In the genomic region with DNA sequence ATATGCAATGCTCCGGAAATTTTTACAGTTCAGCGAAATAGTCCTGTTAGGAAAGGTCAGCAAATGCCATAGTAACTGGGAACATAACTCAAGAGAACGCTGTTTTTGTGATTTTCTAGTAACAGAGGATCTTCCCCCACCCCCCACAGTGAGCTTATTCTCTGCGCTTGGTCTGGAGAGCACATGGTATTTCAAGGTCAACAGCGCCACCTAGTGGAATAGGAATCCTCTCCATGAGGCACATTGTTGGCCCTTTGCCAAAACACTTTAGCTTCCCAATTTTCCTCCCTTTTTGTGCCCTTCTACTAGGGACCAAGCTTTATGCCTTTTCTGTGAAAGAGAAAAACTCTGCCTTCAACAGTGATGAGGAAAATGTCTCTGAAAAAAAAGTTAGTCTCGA, we compare ENCODE assay signal across 7 cellular contexts. TPM values are rescaled to one million over a fixed set of nuclear protein-coding genes. Genes with fewer than 3 reads are reported as not detected.
A peak's percentile ranks its signal among the peaks of the same experiment; 100 is the strongest.
DNase-seq lines count a peak whose midpoint lies in the region; ATAC-seq, FAIRE-seq and TF ChIP-seq lines count a peak whose summit lies in the region.

No MANE protein-coding gene starts in this region.

- no peaks in the 10 kb centered on the region for H3K36me3 ChIP-seq in K562 (ENCODE audit: control insufficient read depth, insufficient read depth, low read length)

- H2AFZ ChIP-seq in K562 (ENCODE audit: low read depth, low read length): no peak overlapping the region

- H4K20me1 ChIP-seq in K562 (replicated peaks; ENCODE audit: control insufficient read depth, insufficient read depth, low read length): no peaks in the 10 kb centered on the region

- H3K4me3 ChIP-seq in K562: no peak overlapping the region

- CTCF ChIA-PET in K562 (lab: Yijun Ruan, JAX; ENCODE audit: low intra/inter-chr PET ratio): interaction anchor here (1.0 kb wide), 1 partner anchor 1822 kb away, joined by 3 read pairs; no protein-coding TSS in a partner anchor

- H3K4me1 ChIP-seq in K562 (replicated peaks in 1 of 2; ENCODE audit: control insufficient read depth in 2 of 2, insufficient read depth in 2 of 2, low read length in 2 of 2): no peaks in the 10 kb centered on the region

- H3K27ac ChIP-seq in K562 (ENCODE audit: extremely low read depth, low read depth, low read length): no peak overlapping the region

- TF ChIP-seq EP300 in K562 (IDR thresholded peaks at IDR 0.05; ENCODE audit: low read length): no peak

- H3K27me3 ChIP-seq in K562 (ENCODE audit: control insufficient read depth in 2 of 2, insufficient read depth in 2 of 2, low read length in 2 of 2): no peaks in the 10 kb centered on the region

- no peak for TF ChIP-seq POLR2A in K562 (conservative IDR thresholded peaks at IDR 0.05)

- WGBS in K562 (ENCODE audit: insufficient coverage, low coverage, missing lambda C conversion rate): 6% methylated on average over 6 of the region's 6 CpGs

- POLR2A ChIA-PET in K562 (lab: Yijun Ruan, JAX): no interaction called here

- TF ChIP-seq RAD21 in K562 (CRISPR knock-in tag; conservative IDR thresholded peaks at IDR 0.05 in 1 of 2, IDR thresholded peaks at IDR 0.05 in 1 of 2): peak; percentile 26 to 80; a peak in 2 of 4 replicates

- no peaks in the 10 kb centered on the region for H3K9me1 ChIP-seq in K562 (ENCODE audit: control insufficient read depth, insufficient read depth, low read length)

- H3K79me2 ChIP-seq in K562 (ENCODE audit: control insufficient read depth, insufficient read depth, low read length): no peaks in the 10 kb centered on the region

- BruUV-seq in K562 (replicated peaks; lab: Mats Ljungman, UMichigan): no TSS peak

- FAIRE-seq in K562 (lab: Jason Lieb, UNC): peak; percentile 87

- intact Hi-C loops in K562 (cut with micrococcal nuclease): loop anchor here (2.0 to 10.0 kb wide), 2 partner anchors 1691 to 1823 kb away; partner anchors contain the start of gene OR4S1

- peak; percentile 56 to 71 (median 69) for TF ChIP-seq CTCF in K562 (IDR thresholded peaks at IDR 0.05 in 2 of 3, conservative IDR thresholded peaks at IDR 0.05 in 1 of 3; ENCODE audit: insufficient read depth in 2 of 3, low read depth in 1 of 3, low read length in 3 of 3)

- DNase-seq in EH (ENCODE audit: low read depth): peak; percentile 59
- DNase-seq in NCI-H748 treated with DMSO at 0.1 percent for 48 hours (lab: John Stamatoyannopoulos, UW): peak; percentile 58
- peak; percentile 19 to 84 (median 42) for DNase-seq in K562 (ENCODE audit: extremely low read depth in 1 of 4, low spot score in 3 of 4)
- peak; percentile 9 for DNase-seq in middle frontal gyrus (ENCODE audit: extremely low spot score, low spot score)
- DNase-seq in NCI-H187 (lab: John Stamatoyannopoulos, UW): no peak

- in situ Hi-C loops in K562 (cut with MboI): loop anchor here (25.0 kb wide), 1 partner anchor 633 kb away; no protein-coding TSS in a partner anchor

- ATAC-seq in HG03354 (IDR thresholded peaks at IDR 0.05; ENCODE audit: poor library complexity, severe bottlenecking, unreplicated experiment): peak; percentile 50
- peak; percentile 74 for ATAC-seq in K562
- ATAC-seq in GM21619 (IDR thresholded peaks at IDR 0.05; ENCODE audit: unreplicated experiment): no peak

- no peak overlapping the region for H3K9ac ChIP-seq in K562 (ENCODE audit: insufficient read depth in 1 of 2, low read depth in 2 of 2, low read length in 2 of 2)

- H3K4me2 ChIP-seq in K562 (ENCODE audit: insufficient read depth, low read length): no peak overlapping the region

- H3K9me3 ChIP-seq in K562 (replicated peaks; ENCODE audit: control insufficient read depth, insufficient read depth, low read depth, low read length): no peaks in the 10 kb centered on the region

TF ChIP-seq in K562, 482 proteins besides CTCF, POLR2A, EP300 and RAD21 (continues in another document):
- TF ChIP-seq SMAD1 (IDR thresholded peaks at IDR 0.05; ENCODE audit: low read depth, low read length, partially characterized antibody) (peak; percentile 96), TFAM (CRISPR knock-in tag; conservative IDR thresholded peaks at IDR 0.05) (no peak), POLR2AphosphoS2 (IDR thresholded peaks at IDR 0.05; ENCODE audit: low read length) (no peak), ASH1L (IDR thresholded peaks at IDR 0.05; ENCODE audit: borderline replicate concordance, low read depth, partially characterized antibody) (no peak), NCOA2 (IDR thresholded peaks at IDR 0.05; ENCODE audit: partially characterized antibody in 2 of 2) (peak in 1 of 2 experiments; percentile 12), SMC3 (conservative IDR thresholded peaks at IDR 0.05; ENCODE audit: insufficient read depth, low read depth, low read length) (peak; percentile 67), ZNF282 (CRISPR knock-in tag; IDR thresholded peaks at IDR 0.05) (no peak), SREBF2 (CRISPR knock-in tag; IDR thresholded peaks at IDR 0.05) (no peak), NFIX (CRISPR knock-in tag; IDR thresholded peaks at IDR 0.05; ENCODE audit: low read depth) (peak; percentile 97), KLF16 (IDR thresholded peaks at IDR 0.05) (peak; percentile 17; the same call in 1 of the 2 replicates), ETS2 (tag; IDR thresholded peaks at IDR 0.05; ENCODE audit: borderline replicate concordance, poor library complexity, severe bottlenecking) (no peak), NFIC (IDR thresholded peaks at IDR 0.05) (peak; percentile 100), MYC (IDR thresholded peaks at IDR 0.05; ENCODE audit: low read depth, low read length) (peak; percentile 61; the same call in 1 of the 2 replicates), MYC (CRISPR knock-in tag; IDR thresholded peaks at IDR 0.05; ENCODE audit: borderline replicate concordance, low read depth) (no peak)

RNA-seq across cellular contexts. Expression of gene OR4C12, which starts 13.2 kb away (rescaled TPM):
- total RNA-seq in K562 (2011; cell fraction: chromatin; rRNA removed; ENCODE audit: low replicate concordance): not detected in 2 replicates
- total RNA-seq in K562 (2011; cell fraction: nucleolus; rRNA removed): not detected in 2 replicates
- total RNA-seq in K562 (2011; cell fraction: nucleoplasm; rRNA removed): not detected in 2 replicates
- total RNA-seq in K562 (2014; rRNA removed) (not detected in 2 replicates), K562 (2014; rRNA removed; fragmentation: Illumina TruSeq; extraction: Trizol) (not detected in 2 replicates), K562 (2015; rRNA removed; fragmentation: Illumina TruSeq; extraction: Trizol) (not detected in 2 replicates), K562 (2021) (not detected in 2 replicates)
- polyA plus RNA-seq in K562 (2011; rRNA removed) (not detected in 2 replicates), K562 (2014; fragmentation: Illumina TruSeq; extraction: Trizol) (not detected in 2 replicates), K562 (2014; fragmentation: Nextera tagmentation; extraction: Ambion mirVana) (not detected), K562 (2014; rRNA removed) (not detected in 2 replicates)
- polyA plus RNA-seq in K562 (2011; cell fraction: cytosol; rRNA removed): not detected in 2 replicates
- polyA plus RNA-seq in K562 (2011; cell fraction: nucleus; rRNA removed): not detected in 2 replicates
- polyA plus RNA-seq in K562 (2012): not detected in 2 replicates
- not detected in 2 replicates for polyA minus RNA-seq in K562 (2011; rRNA and poly(A)+ RNA removed)
- not detected in 2 replicates for polyA minus RNA-seq in K562 (2011; cell fraction: cytosol; rRNA and poly(A)+ RNA removed)
- not detected in 2 replicates for polyA minus RNA-seq in K562 (2011; cell fraction: nucleus; rRNA and poly(A)+ RNA removed)

RNA-seq across cellular contexts. Expression of gene OR4C45, which starts 37.1 kb away (rescaled TPM):
- total RNA-seq in K562 (2011; cell fraction: chromatin; rRNA removed; ENCODE audit: low replicate concordance): not detected in 2 replicates
- total RNA-seq in K562 (2011; cell fraction: nucleolus; rRNA removed): not detected in 2 replicates
- not detected in 2 replicates for total RNA-seq in K562 (2011; cell fraction: nucleoplasm; rRNA removed)
- total RNA-seq in K562 (2014; rRNA removed) (not detected in 2 replicates), K562 (2014; rRNA removed; fragmentation: Illumina TruSeq; extraction: Trizol) (not detected in 2 replicates), K562 (2015; rRNA removed; fragmentation: Illumina TruSeq; extraction: Trizol) (not detected in 2 replicates), K562 (2021) (not detected in 2 replicates)
- polyA plus RNA-seq in K562 (2011; rRNA removed) (not detected in 2 replicates), K562 (2014; fragmentation: Illumina TruSeq; extraction: Trizol) (not detected in 2 replicates), K562 (2014; fragmentation: Nextera tagmentation; extraction: Ambion mirVana) (not detected), K562 (2014; rRNA removed) (not detected in 2 replicates)
- polyA plus RNA-seq in K562 (2011; cell fraction: cytosol; rRNA removed): not detected in 2 replicates
- not detected in 2 replicates for polyA plus RNA-seq in K562 (2011; cell fraction: nucleus; rRNA removed)
- not detected in 2 replicates for polyA plus RNA-seq in K562 (2012)
- not detected in 2 replicates for polyA minus RNA-seq in K562 (2011; rRNA and poly(A)+ RNA removed)
- polyA minus RNA-seq in K562 (2011; cell fraction: cytosol; rRNA and poly(A)+ RNA removed): not detected in 2 replicates
- polyA minus RNA-seq in K562 (2011; cell fraction: nucleus; rRNA and poly(A)+ RNA removed): not detected in 2 replicates

RNA-seq across cellular contexts. Expression of gene OR4C13, which starts 43.4 kb away (rescaled TPM):
- not detected in 2 replicates for total RNA-seq in K562 (2011; cell fraction: chromatin; rRNA removed; ENCODE audit: low replicate concordance)
- total RNA-seq in K562 (2011; cell fraction: nucleolus; rRNA removed): not detected in 2 replicates
- not detected in 2 replicates for total RNA-seq in K562 (2011; cell fraction: nucleoplasm; rRNA removed)
- total RNA-seq in K562 (2014; rRNA removed) (not detected in 2 replicates), K562 (2014; rRNA removed; fragmentation: Illumina TruSeq; extraction: Trizol) (not detected in 2 replicates), K562 (2015; rRNA removed; fragmentation: Illumina TruSeq; extraction: Trizol) (not detected in 2 replicates), K562 (2021) (not detected in 2 replicates)
- polyA plus RNA-seq in K562 (2011; rRNA removed) (not detected in 2 replicates), K562 (2014; fragmentation: Illumina TruSeq; extraction: Trizol) (not detected in 2 replicates), K562 (2014; fragmentation: Nextera tagmentation; extraction: Ambion mirVana) (not detected), K562 (2014; rRNA removed) (not detected in 2 replicates)
- not detected in 2 replicates for polyA plus RNA-seq in K562 (2011; cell fraction: cytosol; rRNA removed)
- polyA plus RNA-seq in K562 (2011; cell fraction: nucleus; rRNA removed): not detected in 2 replicates
- not detected in 2 replicates for polyA plus RNA-seq in K562 (2012)
- not detected in 2 replicates for polyA minus RNA-seq in K562 (2011; rRNA and poly(A)+ RNA removed)
- not detected in 2 replicates for polyA minus RNA-seq in K562 (2011; cell fraction: cytosol; rRNA and poly(A)+ RNA removed)
- not detected in 2 replicates for polyA minus RNA-seq in K562 (2011; cell fraction: nucleus; rRNA and poly(A)+ RNA removed)

Comparison
In these comparisons a context has a peak if more than half of its experiments do, and no peak if none do; other contexts are left out.
1. DNase-seq: peak in EH (single experiment), NCI-H748 treated with DMSO at 0.1 percent for 48 hours (single experiment), K562 (4 of 4) and middle frontal gyrus (single experiment); none in NCI-H187 (0 of 2).